8 cellular contexts compared by ENCODE assay signal in genomic region chr4:140153744-140154571, GRCh38. TPM values are rescaled to one million over a fixed set of nuclear protein-coding genes. Genes with fewer than 3 reads are reported as not detected.
DNase-seq lines count a peak whose midpoint lies in the region; ATAC-seq, FAIRE-seq and TF ChIP-seq lines count a peak whose summit lies in the region.

Gene MAML3, minus strand, starts transcription at chr4:140154184. Its CDS starts 857 bp downstream, at chr4:140153327.

- H3K27ac ChIP-seq in A673 (ENCODE audit: low read depth, low read length, poor library complexity, severe bottlenecking) (peak within 1 kb of the TSS; percentile 66), lower lobe of right lung (peak within 1 kb of the TSS; percentile 88)

- intact Hi-C loops in A673 (cut with micrococcal nuclease; ENCODE audit: unreplicated experiment) = loop anchor here (1.0 to 5.0 kb wide), 5 partner anchors 57 to 419 kb away; no protein-coding TSS in a partner anchor
- intact Hi-C loops in lower lobe of right lung (cut with DNase I) = loop anchor here (10.0 kb wide), 1 partner anchor 91 kb away; no protein-coding TSS in a partner anchor

- H3K27me3 ChIP-seq in A673 (replicated peaks; ENCODE audit: insufficient read depth, low read depth, low read length, poor library complexity) = no peaks in the 10 kb centered on the region
- no peaks in the 10 kb centered on the region for H3K27me3 ChIP-seq in lower lobe of right lung (ENCODE audit: low read depth)

- POLR2A ChIA-PET in A673 (lab: Charles Lee; ENCODE audit: low non-redundant PET) = no interaction called here

- H3K9me3 ChIP-seq in A673 (ENCODE audit: low read depth, low read length, poor library complexity, severe bottlenecking) (no peaks in the 10 kb centered on the region), lower lobe of right lung (no peaks in the 10 kb centered on the region)

- H3K4me1 ChIP-seq in A673 (ENCODE audit: insufficient read depth, low read length, poor library complexity, severe bottlenecking) = peaks cover 6% of the 10 kb centered on the region
- H3K4me1 ChIP-seq in lower lobe of right lung = peaks cover 17% of the 10 kb centered on the region

- ATAC-seq in GM19395 (IDR thresholded peaks at IDR 0.05; ENCODE audit: unreplicated experiment) (peak; percentile 48), lower lobe of right lung (peak; percentile 72 to 80)

- peak within 1 kb of the TSS; percentile 64 for H3K4me3 ChIP-seq in A673 (ENCODE audit: low read depth, low read length, poor library complexity, severe bottlenecking)
- H3K4me3 ChIP-seq in lower lobe of right lung = peak within 1 kb of the TSS; percentile 65

- peak; percentile 48 for FAIRE-seq in HTR-8/SVneo (lab: Jason Lieb, UNC)

- DNase-seq in A673 (ENCODE audit: low spot score) = peak; percentile 98
- peak; percentile 71 for DNase-seq in HTR-8/SVneo (ENCODE audit: insufficient read length, low spot score)
- peak; percentile 15 for DNase-seq in NK-92 (lab: John Stamatoyannopoulos, UW; ENCODE audit: unreplicated experiment)
- DNase-seq in activated CD8-positive, alpha-beta memory T cell treated with anti-CD3 and anti-CD28 coated beads for 1 hour (ENCODE audit: extremely low read depth in 1 of 2, low read depth in 1 of 2) = peak; percentile 61 to 68
- DNase-seq in ecto neural progenitor cell (ENCODE audit: low spot score) = peak; percentile 96
- DNase-seq in lower lobe of right lung = peak; percentile 96
- peak; percentile 80 for DNase-seq in stimulated activated CD4-positive, alpha-beta T cell treated with anti-CD3 and anti-CD28 coated beads, Interleukin-4, amount 100 ng/mL, for 24 hours

- CTCF ChIA-PET in A673 (lab: Charles Lee) = no interaction called here

- no TSS peak for BruUV-seq in A673 (replicated peaks; lab: Mats Ljungman, UMichigan)

- no peak for TF ChIP-seq CTCF in A673 (conservative IDR thresholded peaks at IDR 0.05; ENCODE audit: low read depth, low read length)
- TF ChIP-seq CTCF in lower lobe of right lung (IDR thresholded peaks at IDR 0.05) = no peak

- H3K36me3 ChIP-seq in A673 (ENCODE audit: insufficient read depth, low read length, poor library complexity, severe bottlenecking) = no peaks in the 10 kb centered on the region
- H3K36me3 ChIP-seq in lower lobe of right lung = no peaks in the 10 kb centered on the region

RNA-seq across cellular contexts. Expression of gene MAML3, which starts in this region (rescaled TPM):
- total RNA-seq in A673 (2021) (3.7 and 4.3 TPM in 2 replicates), lower lobe of right lung (12.5 TPM)

Comparison
In these comparisons a context has a peak if more than half of its experiments do, and no peak if none do; other contexts are left out.
1. Peak in every context shown above with its lines: DNase-seq, ATAC-seq, H3K4me3 ChIP-seq and H3K27ac ChIP-seq.
2. DNase-seq: peak in every context shown above with its lines; median percentile 98 in A673; 96 in ecto neural progenitor cell; 96 in lower lobe of right lung; 80 in stimulated activated CD4-positive, alpha-beta T cell treated with anti-CD3 and anti-CD28 coated beads, Interleukin-4, amount 100 ng/mL, for 24 hours; 71 in HTR-8/SVneo; 64 in activated CD8-positive, alpha-beta memory T cell treated with anti-CD3 and anti-CD28 coated beads for 1 hour; 15 in NK-92.